12 cellular contexts compared by ENCODE assay signal in genomic region chr16:28063047-28063521, GRCh38. TPM values are rescaled to one million over a fixed set of nuclear protein-coding genes. Genes with fewer than 3 reads are reported as not detected.
DNase-seq lines count a peak whose midpoint lies in the region; ATAC-seq and TF ChIP-seq lines count a peak whose summit lies in the region.
"Had no signal": no experiment of that assay in that cellular context is flagged by ENCODE, and none has a peak within 500 bp of the region (broad histone marks: within the 10 kb centered on the region; RNA-seq: fewer than 3 reads in every experiment).

No MANE protein-coding gene starts in this region.

- no peaks in the 10 kb centered on the region for H3K36me3 Mint-ChIP-seq in activated naive CD4-positive, alpha-beta T cell treated with anti-CD3 and anti-CD28 coated beads, Interleukin-2, amount 50 U/mL, for 72 hours

- no peaks in the 10 kb centered on the region for H3K79me2 ChIP-seq in Karpas-422 (ENCODE audit: low read length)

- H3K27ac ChIP-seq in ascending aorta (peak overlapping the region; percentile 58 to 64), tibial artery (peak overlapping the region in 1 of 2 donors; percentile 26), Karpas-422 (ENCODE audit: low read length) (no peak overlapping the region)

- H3K9me3 ChIP-seq in ascending aorta (no peaks in the 10 kb centered on the region), tibial artery (no peaks in the 10 kb centered on the region), Karpas-422 (ENCODE audit: low read length) (no peaks in the 10 kb centered on the region)

- H4K20me1 ChIP-seq in Karpas-422 (ENCODE audit: insufficient read depth, low read depth, low read length), result no peaks in the 10 kb centered on the region

- peak; percentile 17 to 18 for ATAC-seq in activated naive CD4-positive, alpha-beta T cell treated with anti-CD3 and anti-CD28 coated beads, Interleukin-2, amount 50 U/mL, for 72 hours
- ATAC-seq in GM21529 (IDR thresholded peaks at IDR 0.05; ENCODE audit: unreplicated experiment), result no peak

- H3K4me2 ChIP-seq in Karpas-422 (ENCODE audit: low read depth, low read length, poor library complexity, severe bottlenecking), result no peak overlapping the region

- no peak overlapping the region for H2AFZ ChIP-seq in Karpas-422 (ENCODE audit: low read length)

- no peak overlapping the region for H3K27ac Mint-ChIP-seq in activated naive CD4-positive, alpha-beta T cell treated with anti-CD3 and anti-CD28 coated beads, Interleukin-2, amount 50 U/mL, for 72 hours
- H3K27ac Mint-ChIP-seq: CD8-positive, alpha-beta memory T cell; nephron had no signal

- no peaks in the 10 kb centered on the region for H3K36me3 ChIP-seq in ascending aorta
- H3K36me3 ChIP-seq in tibial artery, result no peaks in the 10 kb centered on the region
- no peaks in the 10 kb centered on the region for H3K36me3 ChIP-seq in Karpas-422 (ENCODE audit: insufficient read depth, low read length)

- no peaks in the 10 kb centered on the region for H3K9me2 ChIP-seq in Karpas-422 (replicated peaks; ENCODE audit: insufficient read depth, low read length)

- no peaks in the 10 kb centered on the region for H3K27me3 ChIP-seq in ascending aorta
- H3K27me3 ChIP-seq in tibial artery, result peaks cover 0 to 42% of the 10 kb centered on the region in 2 donors
- no peaks in the 10 kb centered on the region for H3K27me3 ChIP-seq in Karpas-422 (ENCODE audit: low read length)

- H3K4me1 ChIP-seq in ascending aorta, result peaks cover 3 to 20% of the 10 kb centered on the region in 2 donors
- peaks cover 0 to 33% (median 23%) of the 10 kb centered on the region in 4 donors for H3K4me1 ChIP-seq in tibial artery
- no peaks in the 10 kb centered on the region for H3K4me1 ChIP-seq in Karpas-422 (ENCODE audit: low read length)

- H3K4me3 ChIP-seq in ascending aorta (peak overlapping the region; percentile 54 to 85), tibial artery (peak overlapping the region; percentile 44 to 54), Karpas-422 (ENCODE audit: low read length) (no peak overlapping the region)

- no peak overlapping the region for H3K9ac ChIP-seq in Karpas-422 (ENCODE audit: low read length)

- TF ChIP-seq CTCF in ascending aorta (IDR thresholded peaks at IDR 0.05), result no peak
- TF ChIP-seq CTCF in tibial artery (IDR thresholded peaks at IDR 0.05), result no peak

- no peaks in the 10 kb centered on the region for H3K9me3 Mint-ChIP-seq in activated naive CD4-positive, alpha-beta T cell treated with anti-CD3 and anti-CD28 coated beads, Interleukin-2, amount 50 U/mL, for 72 hours
- H3K9me3 Mint-ChIP-seq: CD8-positive, alpha-beta memory T cell; nephron had no signal

- intact Hi-C loops in ascending aorta (cut with DNase I) (no loop called here), tibial artery (cut with DNase I; ENCODE audit: low total_unique reads) (no loop called here)

- no peak for DNase-seq in activated naive CD4-positive, alpha-beta T cell treated with anti-CD3 and anti-CD28 coated beads, Interleukin-2, amount 50 U/mL, for 72 hours (ENCODE audit: low spot score in 2 of 2)
- no peak for DNase-seq in activated naive CD4-positive, alpha-beta T cell treated with anti-CD3 and anti-CD28 coated beads, Interleukin-2, amount 50 U/mL, for 16 hours
- DNase-seq in ascending aorta (ENCODE audit: low spot score in 2 of 2) (no peak), iris pigment epithelial cell (ENCODE audit: low read depth) (peak; percentile 15), tibial artery (no peak), Karpas-422 (no peak)
- DNase-seq in stimulated activated naive CD4-positive, alpha-beta T cell treated with Interleukin-2 at 50 U/mL for 16 hours (lab: John Stamatoyannopoulos, UW), result no peak
- DNase-seq: activated T-cell treated with anti-CD3 and anti-CD28 coated beads for 4 hours; CD8-positive, alpha-beta memory T cell; MM.1S had no signal

RNA-seq across cellular contexts. Expression of gene GSG1L, which starts 0.4 kb away (rescaled TPM):
- under 1 TPM in 1 of 2 donors, not detected in 1; 0.52 TPM for total RNA-seq in activated naive CD4-positive, alpha-beta T cell treated with anti-CD3 and anti-CD28 coated beads, Interleukin-2, amount 50 U/mL, for 72 hours
- total RNA-seq in ascending aorta, result not detected
- not detected in 2 replicates for total RNA-seq in Karpas-422 (2014; rRNA removed; shearing (Covaris generic); ENCODE audit: low replicate concordance)
